In the genomic region with DNA sequence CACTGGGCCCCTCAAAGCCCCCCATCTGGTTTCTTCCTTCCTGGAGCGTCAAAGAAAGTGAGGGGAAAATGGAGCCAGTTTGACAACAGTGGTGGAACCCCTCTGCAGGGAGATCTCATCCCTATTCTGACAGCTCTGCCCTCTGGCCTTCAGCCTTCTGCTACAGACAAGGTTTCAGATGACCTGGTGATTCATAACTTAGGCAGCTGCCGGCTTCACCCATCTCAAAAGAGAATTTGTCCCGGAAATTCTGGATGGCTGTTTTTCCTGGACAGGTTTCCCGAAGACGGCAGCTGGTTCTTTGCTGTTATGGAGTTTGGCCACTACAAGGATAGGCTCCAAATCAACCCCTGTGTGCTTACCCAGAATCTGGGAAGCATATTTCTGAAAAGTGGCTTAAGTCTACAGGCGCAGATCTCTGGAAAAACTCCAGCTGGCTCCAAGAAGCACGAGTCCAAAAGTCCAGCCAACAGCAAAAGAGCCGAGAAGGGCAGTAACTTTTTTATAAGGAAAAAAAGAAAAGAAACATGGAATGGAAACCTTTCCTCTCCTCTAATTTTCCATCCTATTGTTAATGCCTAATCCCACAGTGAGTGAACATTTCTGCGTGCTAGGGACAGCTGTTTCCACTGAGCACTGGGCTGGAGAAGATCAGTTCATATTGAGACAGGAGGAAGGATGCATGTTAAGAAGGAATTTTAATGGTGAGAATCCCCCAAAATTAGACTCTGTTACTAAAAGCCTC, we compare ENCODE assay signal across 1 cellular context.
A peak's percentile ranks its signal among the peaks of the same experiment; 100 is the strongest.
TF ChIP-seq lines count a peak whose summit lies in the region.

No MANE protein-coding gene starts in this region.

TF ChIP-seq in K562, 482 proteins besides CTCF, POLR2A, EP300 and RAD21 (continued from another document):
- TF ChIP-seq NR2C2 (CRISPR knock-in tag; IDR thresholded peaks at IDR 0.05) (no peak), NR2C2 (tag; IDR thresholded peaks at IDR 0.05) (peak; percentile 61; the same call in 1 of the 2 replicates), FOXK1 (CRISPR knock-in tag; IDR thresholded peaks at IDR 0.05; ENCODE audit: borderline replicate concordance) (no peak), ERF (CRISPR knock-in tag; IDR thresholded peaks at IDR 0.05) (no peak)
- TF ChIP-seq, protein P1, sequence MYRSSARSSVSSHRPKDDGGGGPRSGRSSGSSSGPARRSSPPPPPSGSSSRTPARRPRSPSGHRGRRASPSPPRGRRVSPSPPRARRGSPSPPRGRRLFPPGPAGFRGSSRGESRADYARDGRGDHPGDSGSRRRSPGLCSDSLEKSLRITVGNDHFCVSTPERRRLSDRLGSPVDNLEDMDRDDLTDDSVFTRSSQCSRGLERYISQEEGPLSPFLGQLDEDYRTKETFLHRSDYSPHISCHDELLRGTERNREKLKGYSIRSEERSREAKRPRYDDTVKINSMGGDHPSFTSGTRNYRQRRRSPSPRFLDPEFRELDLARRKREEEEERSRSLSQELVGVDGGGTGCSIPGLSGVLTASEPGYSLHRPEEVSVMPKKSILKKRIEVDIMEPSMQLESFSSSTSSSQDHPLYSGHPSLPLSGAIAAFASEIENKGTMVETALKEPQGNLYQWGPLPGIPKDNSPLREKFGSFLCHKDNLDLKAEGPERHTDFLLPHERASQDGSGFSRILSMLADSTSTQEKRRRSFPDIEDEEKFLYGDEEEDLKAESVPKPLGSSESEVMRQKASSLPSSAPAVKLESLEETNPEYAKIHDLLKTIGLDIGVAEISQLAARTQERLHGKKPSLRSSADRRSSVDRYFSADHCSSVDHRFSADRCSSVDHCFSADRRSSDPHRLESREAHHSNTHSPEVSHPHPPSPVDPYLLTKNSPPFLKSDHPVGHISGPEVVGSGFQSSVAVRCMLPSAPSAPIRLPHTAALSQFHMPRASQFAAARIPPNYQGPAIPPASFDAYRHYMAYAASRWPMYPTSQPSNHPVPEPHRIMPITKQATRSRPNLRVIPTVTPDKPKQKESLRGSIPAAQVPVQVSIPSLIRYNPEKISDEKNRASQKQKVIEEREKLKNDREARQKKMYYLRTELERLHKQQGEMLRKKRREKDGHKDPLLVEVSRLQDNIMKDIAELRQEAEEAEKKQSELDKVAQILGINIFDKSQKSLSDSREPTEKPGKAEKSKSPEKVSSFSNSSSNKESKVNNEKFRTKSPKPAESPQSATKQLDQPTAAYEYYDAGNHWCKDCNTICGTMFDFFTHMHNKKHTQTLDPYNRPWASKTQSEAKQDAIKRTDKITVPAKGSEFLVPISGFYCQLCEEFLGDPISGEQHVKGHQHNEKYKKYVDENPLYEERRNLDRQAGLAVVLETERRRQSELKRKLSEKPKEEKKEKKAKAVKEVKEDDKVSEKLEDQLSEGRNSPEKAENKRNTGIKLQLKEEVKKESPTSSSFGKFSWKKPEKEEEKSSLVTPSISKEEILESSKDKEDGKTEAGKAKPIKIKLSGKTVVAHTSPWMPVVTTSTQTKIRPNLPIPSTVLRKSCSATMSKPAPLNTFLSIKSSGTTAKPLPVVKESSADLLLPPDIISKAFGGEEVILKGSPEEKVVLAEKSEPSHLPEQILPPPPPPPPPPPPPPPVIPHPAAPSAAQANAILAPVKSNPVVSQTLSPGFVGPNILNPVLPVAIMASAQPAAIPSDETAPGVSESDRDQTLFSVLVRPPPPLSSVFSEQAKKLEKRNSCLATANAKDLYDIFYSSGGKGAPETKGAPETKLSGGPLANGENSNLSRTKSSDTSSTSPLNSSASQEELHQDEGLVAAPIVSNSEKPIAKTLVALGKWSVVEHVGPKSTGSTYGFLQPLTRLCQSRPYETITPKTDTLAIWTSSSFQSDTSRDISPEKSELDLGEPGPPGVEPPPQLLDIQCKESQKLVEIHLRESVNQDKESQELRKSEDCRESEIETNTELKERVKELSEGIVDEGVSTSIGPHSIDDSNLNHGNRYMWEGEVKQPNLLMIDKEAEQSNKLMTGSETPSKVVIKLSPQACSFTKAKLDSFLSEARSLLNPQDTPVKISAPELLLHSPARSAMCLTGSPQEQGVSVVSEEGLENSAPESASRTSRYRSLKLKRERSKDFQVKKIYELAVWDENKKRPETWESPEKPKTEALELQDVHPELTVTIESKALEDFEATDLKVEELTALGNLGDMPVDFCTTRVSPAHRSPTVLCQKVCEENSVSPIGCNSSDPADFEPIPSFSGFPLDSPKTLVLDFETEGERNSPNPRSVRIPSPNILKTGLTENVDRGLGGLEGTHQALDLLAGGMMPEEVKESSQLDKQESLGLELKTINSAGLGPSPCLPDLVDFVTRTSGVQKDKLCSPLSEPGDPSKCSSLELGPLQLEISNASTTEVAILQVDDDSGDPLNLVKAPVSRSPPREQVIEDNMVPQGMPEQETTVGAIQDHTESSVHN (IDR thresholded peaks at IDR 0.05; ENCODE audit: borderline replicate concordance in 1 of 2, low read depth in 1 of 2): no peak
